20 cellular contexts compared by ENCODE assay signal in the genomic region with DNA sequence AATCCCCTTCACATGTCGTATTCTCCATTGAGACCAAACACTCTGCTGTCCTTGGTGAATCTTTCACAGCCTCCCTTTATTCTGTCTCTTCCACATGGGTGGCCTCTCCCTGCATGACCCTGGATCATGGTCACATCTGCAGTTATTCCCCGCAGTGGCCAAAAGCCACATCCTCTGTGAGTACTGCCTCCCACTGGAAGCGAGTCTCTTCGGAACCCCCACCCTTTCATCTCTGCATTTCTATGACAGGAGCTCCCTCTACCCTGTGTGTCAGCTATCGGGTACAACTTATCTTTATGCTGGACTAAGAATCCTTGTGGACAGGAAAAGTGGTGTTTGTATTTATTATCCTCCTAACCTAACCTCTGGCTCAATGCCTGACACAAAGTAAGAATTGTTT. TPM values are rescaled to one million over a fixed set of nuclear protein-coding genes. Genes with fewer than 3 reads are reported as not detected.
DNase-seq lines count a peak whose midpoint lies in the region; ATAC-seq, FAIRE-seq and TF ChIP-seq lines count a peak whose summit lies in the region.
"Had no signal": no experiment of that assay in that cellular context is flagged by ENCODE, and none has a peak within 500 bp of the region (broad histone marks: within the 10 kb centered on the region; RNA-seq: fewer than 3 reads in every experiment).

No MANE protein-coding gene starts in this region.

- H2AFZ ChIP-seq in K562 (ENCODE audit: low read depth, low read length), result no peak overlapping the region

- no peak for DNase-seq in Right ventricle myocardium inferior (ENCODE audit: missing footprints)
- DNase-seq in cardiac septum (ENCODE audit: low spot score), result no peak
- DNase-seq in K562 (ENCODE audit: extremely low read depth in 1 of 4, low spot score in 3 of 4), result peak in 1 of 4 experiments; percentile 2
- no peak for DNase-seq in left ventricle myocardium superior
- no peak for DNase-seq in neural crest cell (ENCODE audit: low read depth, low spot score)
- no peak for DNase-seq in AG08395 (ENCODE audit: low spot score)
- DNase-seq in activated CD4-positive, CD25-positive, alpha-beta regulatory T cell treated with anti-CD3 and anti-CD28 coated beads, Interleukin-2, amount 50 U/mL, for 72 hours, result no peak
- DNase-seq in H54 (ENCODE audit: insufficient read length, low spot score), result no peak
- DNase-seq: 8988T; C1 segment of cervical spinal cord; CD4-positive, alpha-beta T cell; DMS153; DMS79 treated with DMSO at 0.1 percent for 48 hours; GDM1; HCEC 1CT; HFFc6 had no signal

- no peak for TF ChIP-seq POLR2A in K562 (conservative IDR thresholded peaks at IDR 0.05)
- TF ChIP-seq POLR2A in H54 (IDR thresholded peaks at IDR 0.05; ENCODE audit: low read depth, low read length), result no peak

- no peak overlapping the region for H3K4me2 ChIP-seq in K562 (ENCODE audit: insufficient read depth, low read length)

- peaks cover 0 to 5% of the 10 kb centered on the region in 2 experiments; a peak in 1 of 5 replicates for H3K4me1 ChIP-seq in K562 (replicated peaks in 1 of 2; ENCODE audit: control insufficient read depth in 2 of 2, insufficient read depth in 2 of 2, low read length in 2 of 2)

- no peaks in the 10 kb centered on the region for H3K4me1 Mint-ChIP-seq in neural crest cell

- no peak overlapping the region for H3K4me3 Mint-ChIP-seq in neural crest cell
- H3K4me3 Mint-ChIP-seq: CD4-positive, alpha-beta T cell; HFFc6 had no signal

- no peak overlapping the region for H3K27ac ChIP-seq in K562 (ENCODE audit: extremely low read depth, low read depth, low read length)

- 0 out of 4 replicates have a peak, but pooled peaks of 1 of the 2 experiments have one; percentile 12 for TF ChIP-seq RAD21 in K562 (CRISPR knock-in tag; conservative IDR thresholded peaks at IDR 0.05 in 1 of 2, IDR thresholded peaks at IDR 0.05 in 1 of 2)

- 2% methylated on average over 4 of the region's 5 CpGs for WGBS in K562 (ENCODE audit: insufficient coverage, low coverage, missing lambda C conversion rate)

- POLR2A ChIA-PET in K562 (lab: Yijun Ruan, JAX), result no interaction called here

- H3K9me3 Mint-ChIP-seq in neural crest cell, result no peaks in the 10 kb centered on the region
- H3K9me3 Mint-ChIP-seq: CD4-positive, alpha-beta T cell; IgD-negative memory B cell had no signal

- CTCF ChIA-PET in K562 (lab: Yijun Ruan, JAX; ENCODE audit: low intra/inter-chr PET ratio), result no interaction called here

- TF ChIP-seq CTCF in K562 (IDR thresholded peaks at IDR 0.05 in 2 of 3, conservative IDR thresholded peaks at IDR 0.05 in 1 of 3; ENCODE audit: insufficient read depth in 2 of 3, low read depth in 1 of 3, low read length in 3 of 3) (peak in 2 of 3 experiments; percentile 17 to 28; a peak in 3 of 6 replicates), neural crest cell (conservative IDR thresholded peaks at IDR 0.05) (no peak)

- H3K27ac Mint-ChIP-seq in neural crest cell (ENCODE audit: unreplicated experiment), result peak overlapping the region; percentile 13
- H3K27ac Mint-ChIP-seq: CD4-positive, alpha-beta T cell; HFFc6; IgD-negative memory B cell had no signal

- H3K27me3 ChIP-seq in K562 (ENCODE audit: control insufficient read depth in 2 of 2, insufficient read depth in 2 of 2, low read length in 2 of 2), result peaks cover 4 to 20% of the 10 kb centered on the region in 2 experiments; a peak in 3 of 5 replicates

- in situ Hi-C loops in K562 (cut with MboI), result no loop called here

- H3K79me2 ChIP-seq in K562 (ENCODE audit: control insufficient read depth, insufficient read depth, low read length), result no peaks in the 10 kb centered on the region

- H3K27me3 Mint-ChIP-seq in neural crest cell (ENCODE audit: low read depth), result peaks cover 2% of the 10 kb centered on the region

- no peak overlapping the region for H3K4me3 ChIP-seq in K562

- no peaks in the 10 kb centered on the region for H3K9me3 ChIP-seq in K562 (replicated peaks; ENCODE audit: control insufficient read depth, insufficient read depth, low read depth, low read length)

- H3K36me3 ChIP-seq in K562 (ENCODE audit: control insufficient read depth, insufficient read depth, low read length), result no peaks in the 10 kb centered on the region

- FAIRE-seq in K562 (lab: Jason Lieb, UNC), result no peak
- no peak for FAIRE-seq in H54 (lab: Jason Lieb, UNC)
- FAIRE-seq: D721Med, GM19239, H1 had no signal

- BruUV-seq in K562 (replicated peaks; lab: Mats Ljungman, UMichigan), result no TSS peak

- ATAC-seq in Right ventricle myocardium inferior (peak; percentile 41), K562 (peak; percentile 69), left ventricle myocardium superior (peak; percentile 64)

- no peak for TF ChIP-seq EP300 in K562 (IDR thresholded peaks at IDR 0.05; ENCODE audit: low read length)

- no peaks in the 10 kb centered on the region for H4K20me1 ChIP-seq in K562 (replicated peaks; ENCODE audit: control insufficient read depth, insufficient read depth, low read length)

- H3K36me3 Mint-ChIP-seq in neural crest cell (ENCODE audit: low read depth), result no peaks in the 10 kb centered on the region

- no peak overlapping the region for H3K9ac ChIP-seq in K562 (ENCODE audit: insufficient read depth in 1 of 2, low read depth in 2 of 2, low read length in 2 of 2)

- intact Hi-C loops in Right ventricle myocardium inferior (cut with DNase I) (no loop called here), cardiac septum (cut with DNase I) (no loop called here), K562 (cut with micrococcal nuclease) (no loop called here), left ventricle myocardium superior (cut with micrococcal nuclease) (no loop called here)

- no peaks in the 10 kb centered on the region for H3K9me1 ChIP-seq in K562 (ENCODE audit: control insufficient read depth, insufficient read depth, low read length)

TF ChIP-seq in K562, 482 proteins besides CTCF, POLR2A, EP300 and RAD21:
- TF ChIP-seq SREBF2 (CRISPR knock-in tag; IDR thresholded peaks at IDR 0.05) (no peak), ETV1 (tag; conservative IDR thresholded peaks at IDR 0.05; ENCODE audit: low read depth) (peak; percentile 20; the same call in 1 of the 2 replicates)

RNA-seq across cellular contexts. Expression of a gene that starts 48.6 kb away (rescaled TPM):
- total RNA-seq in Right ventricle myocardium inferior (5.5 TPM), cardiac septum (0.46 TPM), K562 (2014; rRNA removed) (not detected in 2 replicates), K562 (2014; rRNA removed; fragmentation: Illumina TruSeq; extraction: Trizol) (not detected in 2 replicates), K562 (2015; rRNA removed; fragmentation: Illumina TruSeq; extraction: Trizol) (not detected in 2 replicates), K562 (2021) (not detected in 2 replicates), left ventricle myocardium superior (5.4 TPM), neural crest cell (24.2 and 25.4 TPM in 2 replicates)
- not detected in 2 replicates for total RNA-seq in K562 (2011; cell fraction: chromatin; rRNA removed; ENCODE audit: low replicate concordance)
- total RNA-seq in K562 (2011; cell fraction: nucleolus; rRNA removed), result not detected in 2 replicates
- not detected in 2 replicates for total RNA-seq in K562 (2011; cell fraction: nucleoplasm; rRNA removed)
- polyA plus RNA-seq in K562 (2011; rRNA removed) (not detected in 2 replicates), K562 (2014; fragmentation: Illumina TruSeq; extraction: Trizol) (not detected in 2 replicates), K562 (2014; fragmentation: Nextera tagmentation; extraction: Ambion mirVana) (not detected), K562 (2014; rRNA removed) (not detected in 2 replicates)
- not detected in 2 replicates for polyA plus RNA-seq in K562 (2011; cell fraction: cytosol; rRNA removed)
- not detected in 2 replicates for polyA plus RNA-seq in K562 (2011; cell fraction: nucleus; rRNA removed)
- polyA plus RNA-seq in K562 (2012), result not detected in 2 replicates
- not detected in 2 replicates for polyA minus RNA-seq in K562 (2011; rRNA and poly(A)+ RNA removed)
- polyA minus RNA-seq in K562 (2011; cell fraction: cytosol; rRNA and poly(A)+ RNA removed), result not detected in 2 replicates
- not detected in 2 replicates for polyA minus RNA-seq in K562 (2011; cell fraction: nucleus; rRNA and poly(A)+ RNA removed)
- total RNA-seq: CD4-positive, alpha-beta T cell; HFFc6 had no signal
